8 cellular contexts compared by ENCODE assay signal in the genomic region with DNA sequence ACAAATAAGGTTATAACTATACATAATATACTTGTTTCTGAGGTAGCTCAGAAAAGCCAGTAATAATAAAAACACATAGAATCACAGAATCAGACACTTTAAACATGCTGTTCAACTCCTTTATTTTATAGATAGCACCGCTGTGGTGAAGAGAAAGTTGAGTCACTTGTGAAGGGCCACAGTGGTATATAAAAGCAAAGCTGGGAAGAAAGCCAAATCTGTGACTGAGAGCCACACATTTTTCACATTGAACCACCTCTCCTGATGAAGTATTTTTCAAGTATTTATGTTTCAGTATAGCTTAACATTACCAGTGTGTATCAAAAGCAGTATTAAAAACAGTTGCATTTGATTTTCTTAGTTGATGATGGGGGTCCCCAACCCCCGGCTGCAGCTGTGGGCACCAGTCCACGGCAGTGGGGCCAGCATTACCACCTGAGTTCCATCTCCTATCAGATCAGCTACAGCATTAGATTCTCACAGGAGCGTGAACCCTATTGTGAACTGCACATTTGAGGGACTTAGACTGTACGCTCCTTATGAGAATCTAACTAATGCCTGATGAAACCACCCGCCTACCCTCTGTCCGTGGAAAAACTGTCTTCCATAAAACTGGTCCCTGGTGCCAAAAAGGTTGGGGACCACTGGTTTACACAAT. TPM values are rescaled to one million over a fixed set of nuclear protein-coding genes. Genes with fewer than 3 reads are reported as not detected.
A peak's percentile ranks its signal among the peaks of the same experiment; 100 is the strongest.
DNase-seq lines count a peak whose midpoint lies in the region; ATAC-seq and TF ChIP-seq lines count a peak whose summit lies in the region.

No MANE protein-coding gene starts in this region.

- no peaks in the 10 kb centered on the region for H3K9me3 ChIP-seq in Karpas-422 (ENCODE audit: low read length)
- H3K9me3 ChIP-seq in colonic mucosa = no peaks in the 10 kb centered on the region

- no peak for TF ChIP-seq CTCF in colonic mucosa (IDR thresholded peaks at IDR 0.05)

- H4K20me1 ChIP-seq in Karpas-422 (ENCODE audit: insufficient read depth, low read depth, low read length) = peaks cover 4% of the 10 kb centered on the region; the same call in 1 of the 2 replicates

- intact Hi-C loops in colonic mucosa (cut with DNase I) = no loop called here

- H3K9me2 ChIP-seq in Karpas-422 (replicated peaks; ENCODE audit: insufficient read depth, low read length) = no peaks in the 10 kb centered on the region

- H3K4me1 ChIP-seq in Karpas-422 (ENCODE audit: low read length) (peaks cover 42% of the 10 kb centered on the region), colonic mucosa (peaks cover 23% of the 10 kb centered on the region)

- H3K27me3 Mint-ChIP-seq in activated T-cell treated with anti-CD3 and anti-CD28 coated beads, Interleukin-2, amount 50 U/mL, for 4 hours (ENCODE audit: low read depth) = no peaks in the 10 kb centered on the region

- no peak overlapping the region for H3K4me3 Mint-ChIP-seq in activated T-cell treated with anti-CD3 and anti-CD28 coated beads, Interleukin-2, amount 50 U/mL, for 4 hours

- no peaks in the 10 kb centered on the region for H3K9me3 Mint-ChIP-seq in activated T-cell treated with anti-CD3 and anti-CD28 coated beads, Interleukin-2, amount 50 U/mL, for 4 hours

- peak overlapping the region; percentile 51 for H3K4me2 ChIP-seq in Karpas-422 (ENCODE audit: low read depth, low read length, poor library complexity, severe bottlenecking)

- H3K4me1 Mint-ChIP-seq in activated T-cell treated with anti-CD3 and anti-CD28 coated beads, Interleukin-2, amount 50 U/mL, for 4 hours (ENCODE audit: low read depth) = peaks cover 60% of the 10 kb centered on the region

- H3K9ac ChIP-seq in Karpas-422 (ENCODE audit: low read length) (peak overlapping the region; percentile 36; the same call in 1 of the 2 replicates), colonic mucosa (ENCODE audit: low read depth in 2 of 2, low read length in 2 of 2) (peak overlapping the region in 1 of 2 donors; percentile 49)

- H3K4me3 ChIP-seq in Karpas-422 (ENCODE audit: low read length) = peak overlapping the region; percentile 1; the same call in 1 of the 2 replicates
- H3K4me3 ChIP-seq in colonic mucosa = no peak overlapping the region

- H3K79me2 ChIP-seq in Karpas-422 (ENCODE audit: low read length) = peaks cover 100% of the 10 kb centered on the region

- peak; percentile 29 for DNase-seq in activated T-cell treated with anti-CD3 and anti-CD28 coated beads for 24 hours (ENCODE audit: low read depth)
- no peak for DNase-seq in activated T-cell treated with anti-CD3 and anti-CD28 coated beads for 4 hours
- DNase-seq in Karpas-422 = peak; percentile 46
- no peak for DNase-seq in activated T-cell treated with anti-CD3 and anti-CD28 coated beads, Interleukin-2, amount 50 U/mL, for 4 hours
- peak; percentile 75 to 79 for DNase-seq in lung microvascular endothelial cell (ENCODE audit: low read depth in 2 of 2)
- no peak for DNase-seq in colonic mucosa
- DNase-seq in NCI-H146 (lab: John Stamatoyannopoulos, UW) = no peak

- H2AFZ ChIP-seq in Karpas-422 (ENCODE audit: low read length) = no peak overlapping the region

- H3K36me3 Mint-ChIP-seq in activated T-cell treated with anti-CD3 and anti-CD28 coated beads, Interleukin-2, amount 50 U/mL, for 4 hours (ENCODE audit: insufficient read depth) = peaks cover 3% of the 10 kb centered on the region

- peak; percentile 83 for ATAC-seq in GM21825 (IDR thresholded peaks at IDR 0.05; ENCODE audit: unreplicated experiment)
- peak; percentile 89 to 92 for ATAC-seq in activated T-cell treated with anti-CD3 and anti-CD28 coated beads, Interleukin-2, amount 50 U/mL, for 4 hours

- peak overlapping the region; percentile 50 for H3K27ac ChIP-seq in Karpas-422 (ENCODE audit: low read length)
- H3K27ac ChIP-seq in colonic mucosa = no peak overlapping the region

- H3K27me3 ChIP-seq in Karpas-422 (ENCODE audit: low read length) (no peaks in the 10 kb centered on the region), colonic mucosa (no peaks in the 10 kb centered on the region)

- H3K36me3 ChIP-seq in Karpas-422 (ENCODE audit: insufficient read depth, low read length) (no peaks in the 10 kb centered on the region), colonic mucosa (no peaks in the 10 kb centered on the region)

RNA-seq across cellular contexts. Expression of gene TBL1XR1, which starts 46.2 kb away (rescaled TPM):
- total RNA-seq in Karpas-422 (2014; rRNA removed; shearing (Covaris generic); ENCODE audit: low replicate concordance) = 67.6 and 81.0 TPM in 2 replicates
- total RNA-seq in activated T-cell treated with anti-CD3 and anti-CD28 coated beads, Interleukin-2, amount 50 U/mL, for 4 hours = 100 to 1,000 TPM; 141 to 161 (median 154) TPM
- total RNA-seq in lung microvascular endothelial cell (103 and 142 TPM in 2 replicates), colonic mucosa (100 to 1,000 TPM; 202 to 226 TPM)

Comparison
In these comparisons a context has a peak if more than half of its experiments do, and no peak if none do; other contexts are left out.
1. DNase-seq: peak in activated T-cell treated with anti-CD3 and anti-CD28 coated beads for 24 hours (single experiment), Karpas-422 (single experiment) and lung microvascular endothelial cell (2 of 2); none in activated T-cell treated with anti-CD3 and anti-CD28 coated beads for 4 hours (single experiment), activated T-cell treated with anti-CD3 and anti-CD28 coated beads, Interleukin-2, amount 50 U/mL, for 4 hours (single experiment), colonic mucosa (single experiment) and NCI-H146 (single experiment).